27 cellular contexts compared by ENCODE assay signal in genomic region chr11:134373591-134374052, GRCh38. TPM values are rescaled to one million over a fixed set of nuclear protein-coding genes. Genes with fewer than 3 reads are reported as not detected.
"Had no signal": no experiment of that assay in that cellular context is flagged by ENCODE, and none has a peak within 500 bp of the region (broad histone marks: within the 10 kb centered on the region; RNA-seq: fewer than 3 reads in every experiment).

No MANE protein-coding gene starts in this region.

- H3K4me1 Mint-ChIP-seq: activated CD4-positive, alpha-beta T cell treated with anti-CD3 and anti-CD28 coated beads for 36 hours; activated naive CD4-positive, alpha-beta T cell treated with anti-CD3 and anti-CD28 coated beads, Interleukin-2, amount 50 U/mL, for 24 hours; activated naive CD8-positive, alpha-beta T cell treated with anti-CD3 and anti-CD28 coated beads, Interleukin-2, amount 10 ng/mL, durations not matched to agents 7 days and 5 days had no signal

- H3K27ac Mint-ChIP-seq: activated CD4-positive, alpha-beta memory T cell treated with anti-CD3 and anti-CD28 coated beads for 36 hours; activated CD4-positive, alpha-beta T cell treated with anti-CD3 and anti-CD28 coated beads for 36 hours; activated naive CD4-positive, alpha-beta T cell treated with anti-CD3 and anti-CD28 coated beads, Interleukin-2, amount 50 U/mL, for 24 hours; activated naive CD8-positive, alpha-beta T cell treated with anti-CD3 and anti-CD28 coated beads, Interleukin-2, amount 10 ng/mL, durations not matched to agents 7 days and 5 days; T-helper 1 cell treated with Interleukin-12 subunit alpha and Interleukin-12 subunit beta and Interleukin-4 antibody, amounts not matched to agents 30 μg/mL and 1 μg/mL, for 36 hours; T-helper 2 cell treated with Interferon-gamma antibody and Interleukin-4, amounts not matched to agents 5 μg/mL and 100 μg/mL, for 36 hours; WTC11 had no signal

- H3K9me3 ChIP-seq: body of pancreas, MG63, SJCRH30 had no signal

- ATAC-seq: activated CD4-positive, alpha-beta T cell treated with anti-CD3 and anti-CD28 coated beads for 36 hours; activated CD4-positive, CD25-positive, alpha-beta regulatory T cell treated with anti-CD3 and anti-CD28 coated beads, Interleukin-2, amount 50 U/mL, for 24 hours; body of pancreas; PC-3; WTC11 had no signal

- H3K4me1 ChIP-seq: body of pancreas, SJCRH30 had no signal

- H3K4me3 ChIP-seq: body of pancreas, MG63, SJCRH30, SK-N-MC had no signal

- DNase-seq: activated CD4-positive, alpha-beta memory T cell treated with anti-CD3 and anti-CD28 coated beads for 36 hours; activated CD4-positive, alpha-beta T cell treated with anti-CD3 and anti-CD28 coated beads for 36 hours; activated CD4-positive, alpha-beta T cell treated with anti-CD3 and anti-CD28 coated beads, Interleukin-2, amount 50 U/mL, for 1 hour; activated CD8-positive, alpha-beta memory T cell treated with anti-CD3 and anti-CD28 coated beads, Interleukin-2, amount 50 U/mL, for 4 hours; activated effector memory CD4-positive, alpha-beta T cell treated with Interleukin-2 at 50 U/mL for 16 hours; activated naive CD8-positive, alpha-beta T cell treated with anti-CD3 and anti-CD28 coated beads, Interleukin-2, amount 10 ng/mL, durations not matched to agents 7 days and 5 days; activated T-cell treated with anti-CD3 and anti-CD28 coated beads for 4 hours; activated T-cell treated with anti-CD3 and anti-CD28 coated beads, Interleukin-2, amount 50 U/mL, for 48 hours; body of pancreas; caudate nucleus; cerebellar nuclear complex; Kasumi-1; KG1; MG63; NCI-H1048; NCI-H526; NCI-H748 treated with DMSO at 0.1 percent for 48 hours; NK-92 treated with Interleukin-12 subunit alpha and Interleukin-12 subunit beta, amount 100 ng/mL, for 24 hours; PC-3 had no signal

- H3K27me3 ChIP-seq: body of pancreas, MG63 had no signal

- H3K36me3 ChIP-seq: MG63, SJCRH30 had no signal

- H3K4me3 Mint-ChIP-seq: activated CD4-positive, alpha-beta memory T cell treated with anti-CD3 and anti-CD28 coated beads for 36 hours; activated CD4-positive, alpha-beta T cell treated with anti-CD3 and anti-CD28 coated beads for 36 hours; activated naive CD4-positive, alpha-beta T cell treated with anti-CD3 and anti-CD28 coated beads, Interleukin-2, amount 50 U/mL, for 24 hours; activated naive CD8-positive, alpha-beta T cell treated with anti-CD3 and anti-CD28 coated beads, Interleukin-2, amount 10 ng/mL, durations not matched to agents 7 days and 5 days; T-helper 1 cell treated with Interleukin-12 subunit alpha and Interleukin-12 subunit beta and Interleukin-4 antibody, amounts not matched to agents 30 μg/mL and 1 μg/mL, for 36 hours; T-helper 2 cell treated with Interferon-gamma antibody and Interleukin-4, amounts not matched to agents 5 μg/mL and 100 μg/mL, for 36 hours; WTC11 had no signal

- H3K27ac ChIP-seq: body of pancreas, RWPE1, SJCRH30, SK-N-MC had no signal

- H3K27me3 Mint-ChIP-seq: activated CD4-positive, alpha-beta memory T cell treated with anti-CD3 and anti-CD28 coated beads for 36 hours; activated CD4-positive, alpha-beta T cell treated with anti-CD3 and anti-CD28 coated beads for 36 hours; activated naive CD4-positive, alpha-beta T cell treated with anti-CD3 and anti-CD28 coated beads, Interleukin-2, amount 50 U/mL, for 24 hours; activated naive CD8-positive, alpha-beta T cell treated with anti-CD3 and anti-CD28 coated beads, Interleukin-2, amount 10 ng/mL, durations not matched to agents 7 days and 5 days had no signal

- H3K36me3 Mint-ChIP-seq: activated CD4-positive, alpha-beta memory T cell treated with anti-CD3 and anti-CD28 coated beads for 36 hours; activated naive CD4-positive, alpha-beta T cell treated with anti-CD3 and anti-CD28 coated beads, Interleukin-2, amount 50 U/mL, for 24 hours; activated naive CD8-positive, alpha-beta T cell treated with anti-CD3 and anti-CD28 coated beads, Interleukin-2, amount 10 ng/mL, durations not matched to agents 7 days and 5 days had no signal

- H3K9me3 Mint-ChIP-seq: activated CD4-positive, alpha-beta memory T cell treated with anti-CD3 and anti-CD28 coated beads for 36 hours; activated naive CD4-positive, alpha-beta T cell treated with anti-CD3 and anti-CD28 coated beads, Interleukin-2, amount 50 U/mL, for 24 hours; activated naive CD8-positive, alpha-beta T cell treated with anti-CD3 and anti-CD28 coated beads, Interleukin-2, amount 10 ng/mL, durations not matched to agents 7 days and 5 days; T-helper 1 cell treated with Interleukin-12 subunit alpha and Interleukin-12 subunit beta and Interleukin-4 antibody, amounts not matched to agents 30 μg/mL and 1 μg/mL, for 36 hours; T-helper 2 cell treated with Interferon-gamma antibody and Interleukin-4, amounts not matched to agents 5 μg/mL and 100 μg/mL, for 36 hours; WTC11 had no signal

RNA-seq across cellular contexts. Expression of gene B3GAT1, which starts 38.4 kb away (rescaled TPM):
- total RNA-seq: PC-3, SJCRH30 had no signal

RNA-seq across cellular contexts. Expression of gene GLB1L2, which starts 41.8 kb away (rescaled TPM):
- total RNA-seq: SJCRH30 had no signal
